Comparison of ENCODE assay signal across 10 cellular contexts in genomic region chr4:152063301-152064235, GRCh38.
A peak's percentile ranks its signal among the peaks of the same experiment; 100 is the strongest.
DNase-seq lines count a peak whose midpoint lies in the region; ATAC-seq and TF ChIP-seq lines count a peak whose summit lies in the region.
"Had no signal": no experiment of that assay in that cellular context is flagged by ENCODE, and none has a peak within 500 bp of the region (broad histone marks: within the 10 kb centered on the region; RNA-seq: fewer than 3 reads in every experiment).

No MANE protein-coding gene starts in this region.

- TF ChIP-seq POLR2A in gastrocnemius medialis (IDR thresholded peaks at IDR 0.05) (no peak), GM18505 (IDR thresholded peaks at IDR 0.05; ENCODE audit: borderline replicate concordance, extremely low read depth, insufficient read depth, insufficient read length) (no peak)

- H3K27me3 Mint-ChIP-seq in activated CD4-positive, alpha-beta T cell treated with anti-CD3 and anti-CD28 coated beads for 36 hours = no peaks in the 10 kb centered on the region
- peaks cover 6% of the 10 kb centered on the region for H3K27me3 Mint-ChIP-seq in activated naive CD4-positive, alpha-beta T cell treated with anti-CD3 and anti-CD28 coated beads, Interleukin-2, amount 10 ng/mL, durations not matched to agents 7 days and 5 days

- CTCF ChIA-PET in activated CD4-positive, alpha-beta T cell treated with anti-CD3 and anti-CD28 coated beads for 36 hours (lab: Charles Lee) = no interaction called here
- CTCF ChIA-PET in activated naive CD4-positive, alpha-beta T cell treated with anti-CD3 and anti-CD28 coated beads, Interleukin-2, amount 10 ng/mL, durations not matched to agents 7 days and 5 days (lab: Charles Lee) = interaction anchor here (1.7 kb wide), 1 partner anchor 18 kb away, joined by 4 read pairs; no protein-coding TSS in a partner anchor

- H3K36me3 ChIP-seq in gastrocnemius medialis = no peaks in the 10 kb centered on the region

- peak; percentile 86 for ATAC-seq in activated CD4-positive, alpha-beta T cell treated with anti-CD3 and anti-CD28 coated beads for 36 hours
- peak; percentile 91 to 92 for ATAC-seq in gastrocnemius medialis
- ATAC-seq in GM18505 (IDR thresholded peaks at IDR 0.05; ENCODE audit: unreplicated experiment) = no peak
- ATAC-seq in GM21786 (IDR thresholded peaks at IDR 0.05; ENCODE audit: unreplicated experiment) = no peak
- ATAC-seq: Panc1 had no signal

- intact Hi-C loops in activated CD4-positive, alpha-beta T cell treated with anti-CD3 and anti-CD28 coated beads for 36 hours (cut with DNase I, micrococcal nuclease) = no loop called here
- intact Hi-C loops in gastrocnemius medialis (cut with DNase I; ENCODE audit: low total_unique reads) = no loop called here

- peaks cover 32% of the 10 kb centered on the region for H3K4me1 Mint-ChIP-seq in activated CD4-positive, alpha-beta T cell treated with anti-CD3 and anti-CD28 coated beads for 36 hours
- H3K4me1 Mint-ChIP-seq in activated naive CD4-positive, alpha-beta T cell treated with anti-CD3 and anti-CD28 coated beads, Interleukin-2, amount 10 ng/mL, durations not matched to agents 7 days and 5 days = peaks cover 33% of the 10 kb centered on the region

- H3K9me3 ChIP-seq in gastrocnemius medialis = no peaks in the 10 kb centered on the region

- peak overlapping the region in 1 of 4 donors; percentile 13 for H3K4me3 ChIP-seq in gastrocnemius medialis

- no peak overlapping the region for H3K27ac Mint-ChIP-seq in activated CD4-positive, alpha-beta T cell treated with anti-CD3 and anti-CD28 coated beads for 36 hours
- H3K27ac Mint-ChIP-seq in activated naive CD4-positive, alpha-beta T cell treated with anti-CD3 and anti-CD28 coated beads, Interleukin-2, amount 10 ng/mL, durations not matched to agents 7 days and 5 days = no peak overlapping the region

- H3K27ac ChIP-seq in gastrocnemius medialis = peak overlapping the region in 3 of 4 donors; percentile 44 to 65 (median 50)

- H3K27me3 ChIP-seq in gastrocnemius medialis = no peaks in the 10 kb centered on the region

- POLR2A ChIA-PET in activated CD4-positive, alpha-beta T cell treated with anti-CD3 and anti-CD28 coated beads for 36 hours (lab: Charles Lee) = no interaction called here

- H3K36me3 Mint-ChIP-seq in activated CD4-positive, alpha-beta T cell treated with anti-CD3 and anti-CD28 coated beads for 36 hours (ENCODE audit: low read depth) = no peaks in the 10 kb centered on the region
- H3K36me3 Mint-ChIP-seq in activated naive CD4-positive, alpha-beta T cell treated with anti-CD3 and anti-CD28 coated beads, Interleukin-2, amount 10 ng/mL, durations not matched to agents 7 days and 5 days = peaks cover 2% of the 10 kb centered on the region

- no peaks in the 10 kb centered on the region for H3K9me3 Mint-ChIP-seq in activated CD4-positive, alpha-beta T cell treated with anti-CD3 and anti-CD28 coated beads for 36 hours (ENCODE audit: low read depth)
- peaks cover 6% of the 10 kb centered on the region for H3K9me3 Mint-ChIP-seq in activated naive CD4-positive, alpha-beta T cell treated with anti-CD3 and anti-CD28 coated beads, Interleukin-2, amount 10 ng/mL, durations not matched to agents 7 days and 5 days

- in situ Hi-C loops in gastrocnemius medialis (cut with MboI; ENCODE audit: low sequenced_read_pairs in 4 of 4) = no loop called here

- TF ChIP-seq CTCF in gastrocnemius medialis (IDR thresholded peaks at IDR 0.05 in 4 of 5, conservative IDR thresholded peaks at IDR 0.05 in 1 of 5) = peak in 2 of 5 experiments; percentile 18 to 39

- H3K4me3 Mint-ChIP-seq in activated CD4-positive, alpha-beta T cell treated with anti-CD3 and anti-CD28 coated beads for 36 hours = no peak overlapping the region
- H3K4me3 Mint-ChIP-seq in activated naive CD4-positive, alpha-beta T cell treated with anti-CD3 and anti-CD28 coated beads, Interleukin-2, amount 10 ng/mL, durations not matched to agents 7 days and 5 days = no peak overlapping the region

- H3K4me1 ChIP-seq in gastrocnemius medialis = peaks cover 11 to 20% of the 10 kb centered on the region in 2 donors

- peak; percentile 51 for DNase-seq in activated CD4-positive, alpha-beta T cell treated with anti-CD3 and anti-CD28 coated beads for 36 hours
- DNase-seq in activated CD4-positive, alpha-beta T cell treated with anti-CD3 and anti-CD28 coated beads for 1 hour = no peak
- peak; percentile 65 for DNase-seq in NOMO-1 treated with DMSO at 0.1 percent for 48 hours (lab: John Stamatoyannopoulos, UW; ENCODE audit: unreplicated experiment)
- DNase-seq in activated naive CD4-positive, alpha-beta T cell treated with anti-CD3 and anti-CD28 coated beads, Interleukin-2, amount 10 ng/mL, durations not matched to agents 7 days and 5 days = peak; percentile 60
- peak; percentile 37 to 47 for DNase-seq in gastrocnemius medialis
- DNase-seq in GDM1 (lab: John Stamatoyannopoulos, UW) = no peak
- DNase-seq: cerebellar nuclear complex had no signal

Comparison
In these comparisons a context has a peak if more than half of its experiments do, and no peak if none do; other contexts are left out.
1. DNase-seq: peak in activated CD4-positive, alpha-beta T cell treated with anti-CD3 and anti-CD28 coated beads for 36 hours (single experiment), NOMO-1 treated with DMSO at 0.1 percent for 48 hours (single experiment), activated naive CD4-positive, alpha-beta T cell treated with anti-CD3 and anti-CD28 coated beads, Interleukin-2, amount 10 ng/mL, durations not matched to agents 7 days and 5 days (single experiment) and gastrocnemius medialis (2 of 2); none in activated CD4-positive, alpha-beta T cell treated with anti-CD3 and anti-CD28 coated beads for 1 hour (single experiment) and GDM1 (single experiment).
2. ATAC-seq: peak in activated CD4-positive, alpha-beta T cell treated with anti-CD3 and anti-CD28 coated beads for 36 hours (single experiment) and gastrocnemius medialis (2 of 2); none in GM18505 (single experiment) and GM21786 (single experiment).